In genomic region chr3:132444333-132444732, GRCh38 we compare ENCODE assay signal across 21 cellular contexts. TPM values are rescaled to one million over a fixed set of nuclear protein-coding genes. Genes with fewer than 3 reads are reported as not detected.
DNase-seq lines count a peak whose midpoint lies in the region; TF ChIP-seq lines count a peak whose summit lies in the region.
"Had no signal": no experiment of that assay in that cellular context is flagged by ENCODE, and none has a peak within 500 bp of the region (broad histone marks: within the 10 kb centered on the region; RNA-seq: fewer than 3 reads in every experiment).

No MANE protein-coding gene starts in this region.

- no peaks in the 10 kb centered on the region for H3K9me3 Mint-ChIP-seq in chondrocyte (ENCODE audit: low read depth)
- no peaks in the 10 kb centered on the region for H3K9me3 Mint-ChIP-seq in neural progenitor cell
- H3K9me3 Mint-ChIP-seq in T-helper 2 cell treated with Interferon-gamma antibody and Interleukin-4, amounts not matched to agents 5 μg/mL and 100 μg/mL, for 36 hours: no peaks in the 10 kb centered on the region
- H3K9me3 Mint-ChIP-seq: immature natural killer cell; natural killer cell treated with Interleukin-12 subunit alpha and Interleukin-12 subunit beta and Interleukin-15 and Interleukin-18, amount 100 ng/mL, for 72 hours had no signal

- DNase-seq in AG10803 (ENCODE audit: low read depth) (peak; percentile 21), chondrocyte (ENCODE audit: low spot score) (no peak), neural progenitor cell (ENCODE audit: low spot score) (no peak), suprapubic skin (ENCODE audit: low spot score in 2 of 2) (no peak), AG08396 (ENCODE audit: low spot score) (no peak)
- DNase-seq in T-helper 2 cell treated with Interferon-gamma antibody and Interleukin-4, amounts not matched to agents 5 μg/mL and 100 μg/mL, for 36 hours (ENCODE audit: low spot score): no peak
- no peak for DNase-seq in activated CD4-positive, alpha-beta T cell treated with anti-CD3 and anti-CD28 coated beads, Interleukin-2, amount 50 U/mL, for 48 hours
- DNase-seq: activated CD4-positive, alpha-beta T cell treated with anti-CD3 and anti-CD28 coated beads for 1 hour; activated gamma-delta T cell; aorta; Caco-2; colonic mucosa; immature natural killer cell; NCI-H1048; NCI-H526; stimulated activated CD4-positive, alpha-beta T cell treated with anti-CD3 and anti-CD28 coated beads, Interleukin-15, amount 100 ng/mL, for 24 hours; stimulated activated naive CD4-positive, alpha-beta T cell treated with Interleukin-2 at 50 U/mL for 16 hours; T1000; upper lobe of left lung had no signal

- H3K4me1 ChIP-seq in KMS-11 (ENCODE audit: low read depth, poor library complexity, severe bottlenecking) (peaks cover 55% of the 10 kb centered on the region), neural progenitor cell (peaks cover 15% of the 10 kb centered on the region), suprapubic skin (peaks cover 26% of the 10 kb centered on the region)
- H3K4me1 ChIP-seq: Caco-2, colonic mucosa had no signal

- no peak for TF ChIP-seq CTCF in AG10803 (conservative IDR thresholded peaks at IDR 0.05; ENCODE audit: low read length)
- TF ChIP-seq CTCF in KMS-11 (conservative IDR thresholded peaks at IDR 0.05; ENCODE audit: low read depth, low read length): no peak
- TF ChIP-seq CTCF in chondrocyte (IDR thresholded peaks at IDR 0.05): no peak
- no peak for TF ChIP-seq CTCF in neural progenitor cell (IDR thresholded peaks at IDR 0.05)
- no peak for TF ChIP-seq CTCF in suprapubic skin (IDR thresholded peaks at IDR 0.05)

- H3K27me3 ChIP-seq in KMS-11 (ENCODE audit: insufficient read depth, low read depth) (no peaks in the 10 kb centered on the region), neural progenitor cell (no peaks in the 10 kb centered on the region), suprapubic skin (no peaks in the 10 kb centered on the region)
- H3K27me3 ChIP-seq: colonic mucosa, upper lobe of left lung had no signal

- peaks cover 62% of the 10 kb centered on the region for H3K4me1 Mint-ChIP-seq in chondrocyte (ENCODE audit: low read depth)
- no peaks in the 10 kb centered on the region for H3K4me1 Mint-ChIP-seq in neural progenitor cell
- H3K4me1 Mint-ChIP-seq in T-helper 2 cell treated with Interferon-gamma antibody and Interleukin-4, amounts not matched to agents 5 μg/mL and 100 μg/mL, for 36 hours (ENCODE audit: low read depth): peaks cover 14% of the 10 kb centered on the region

- H4K20me1 ChIP-seq in KMS-11 (ENCODE audit: insufficient read depth) (no peaks in the 10 kb centered on the region), neural progenitor cell (ENCODE audit: low read depth) (peaks cover 13% of the 10 kb centered on the region)

- TF ChIP-seq POLR2A in suprapubic skin (IDR thresholded peaks at IDR 0.05): no peak

- H3K9ac ChIP-seq in KMS-11: no peak overlapping the region
- H3K9ac ChIP-seq in neural progenitor cell: no peak overlapping the region

- H3K27ac ChIP-seq in KMS-11 (no peak overlapping the region), neural progenitor cell (peak overlapping the region; percentile 10), suprapubic skin (no peak overlapping the region)
- H3K27ac ChIP-seq: colonic mucosa, upper lobe of left lung had no signal

- H2AFZ ChIP-seq in KMS-11 (ENCODE audit: low read depth) (no peak overlapping the region), neural progenitor cell (replicated peaks) (no peak overlapping the region)

- H3K4me3 ChIP-seq in AG10803 (ENCODE audit: low read length) (no peak overlapping the region), KMS-11 (IDR thresholded peaks at IDR 0.05; ENCODE audit: insufficient read depth, low read depth, low read length) (no peak overlapping the region), neural progenitor cell (no peak overlapping the region), suprapubic skin (no peak overlapping the region)
- H3K4me3 ChIP-seq: colonic mucosa, upper lobe of left lung had no signal

- H3K9me3 ChIP-seq in neural progenitor cell (ENCODE audit: low read depth): no peaks in the 10 kb centered on the region
- H3K9me3 ChIP-seq in suprapubic skin: no peaks in the 10 kb centered on the region
- H3K9me3 ChIP-seq: Caco-2, colonic mucosa, upper lobe of left lung had no signal

- no peaks in the 10 kb centered on the region for H3F3A ChIP-seq in neural progenitor cell (ENCODE audit: low read depth)

- H3K79me2 ChIP-seq in KMS-11 (ENCODE audit: insufficient read depth, low read depth): peaks cover 4% of the 10 kb centered on the region; the same call in 1 of the 2 replicates
- peaks cover 35% of the 10 kb centered on the region for H3K79me2 ChIP-seq in neural progenitor cell (ENCODE audit: low read depth)

- no peak for TF ChIP-seq EP300 in suprapubic skin (IDR thresholded peaks at IDR 0.05)

- peak overlapping the region; percentile 15 for H3K4me3 Mint-ChIP-seq in chondrocyte (ENCODE audit: unreplicated experiment)
- no peak overlapping the region for H3K4me3 Mint-ChIP-seq in neural progenitor cell
- no peak overlapping the region for H3K4me3 Mint-ChIP-seq in T-helper 2 cell treated with Interferon-gamma antibody and Interleukin-4, amounts not matched to agents 5 μg/mL and 100 μg/mL, for 36 hours
- H3K4me3 Mint-ChIP-seq: immature natural killer cell; natural killer cell treated with Interleukin-12 subunit alpha and Interleukin-12 subunit beta and Interleukin-15 and Interleukin-18, amount 100 ng/mL, for 72 hours had no signal

- H3K36me3 ChIP-seq in KMS-11 (ENCODE audit: insufficient read depth) (no peaks in the 10 kb centered on the region), neural progenitor cell (peaks cover 4% of the 10 kb centered on the region), suprapubic skin (peaks cover 2% of the 10 kb centered on the region)
- H3K36me3 ChIP-seq: colonic mucosa had no signal

- H3K4me2 ChIP-seq in KMS-11: peak overlapping the region; percentile 13; the same call in 1 of the 2 replicates
- no peak overlapping the region for H3K4me2 ChIP-seq in neural progenitor cell

- no peaks in the 10 kb centered on the region for H3K27me3 Mint-ChIP-seq in chondrocyte (ENCODE audit: low read depth)
- H3K27me3 Mint-ChIP-seq in neural progenitor cell (ENCODE audit: insufficient read depth, low read depth): no peaks in the 10 kb centered on the region
- H3K27me3 Mint-ChIP-seq in T-helper 2 cell treated with Interferon-gamma antibody and Interleukin-4, amounts not matched to agents 5 μg/mL and 100 μg/mL, for 36 hours (ENCODE audit: low read depth): no peaks in the 10 kb centered on the region
- H3K27me3 Mint-ChIP-seq: natural killer cell treated with Interleukin-12 subunit alpha and Interleukin-12 subunit beta and Interleukin-15 and Interleukin-18, amount 100 ng/mL, for 72 hours had no signal

- H3K27ac Mint-ChIP-seq in chondrocyte (ENCODE audit: unreplicated experiment) (peak overlapping the region; percentile 89), neural progenitor cell (no peak overlapping the region)
- no peak overlapping the region for H3K27ac Mint-ChIP-seq in T-helper 2 cell treated with Interferon-gamma antibody and Interleukin-4, amounts not matched to agents 5 μg/mL and 100 μg/mL, for 36 hours
- H3K27ac Mint-ChIP-seq: immature natural killer cell; natural killer cell treated with Interleukin-12 subunit alpha and Interleukin-12 subunit beta and Interleukin-15 and Interleukin-18, amount 100 ng/mL, for 72 hours had no signal

- H3K36me3 Mint-ChIP-seq in chondrocyte (ENCODE audit: low read depth) (no peaks in the 10 kb centered on the region), neural progenitor cell (peaks cover 11% of the 10 kb centered on the region)
- H3K36me3 Mint-ChIP-seq in T-helper 2 cell treated with Interferon-gamma antibody and Interleukin-4, amounts not matched to agents 5 μg/mL and 100 μg/mL, for 36 hours (ENCODE audit: low read depth): peaks cover 6% of the 10 kb centered on the region
- H3K36me3 Mint-ChIP-seq: natural killer cell treated with Interleukin-12 subunit alpha and Interleukin-12 subunit beta and Interleukin-15 and Interleukin-18, amount 100 ng/mL, for 72 hours had no signal

RNA-seq across cellular contexts. Expression of gene DNAJC13, which starts 27.0 kb away (rescaled TPM):
- total RNA-seq in chondrocyte (49.1 to 61.4 TPM (median 51.8 TPM) in 3 replicates), neural progenitor cell (ENCODE audit: low replicate concordance) (35.7 and 36.3 TPM in 2 replicates), suprapubic skin (10 to 100 TPM; 20.6 to 52.6 (median 39.7) TPM)
